ENCODE assay signal across 10 cellular contexts in the genomic region with DNA sequence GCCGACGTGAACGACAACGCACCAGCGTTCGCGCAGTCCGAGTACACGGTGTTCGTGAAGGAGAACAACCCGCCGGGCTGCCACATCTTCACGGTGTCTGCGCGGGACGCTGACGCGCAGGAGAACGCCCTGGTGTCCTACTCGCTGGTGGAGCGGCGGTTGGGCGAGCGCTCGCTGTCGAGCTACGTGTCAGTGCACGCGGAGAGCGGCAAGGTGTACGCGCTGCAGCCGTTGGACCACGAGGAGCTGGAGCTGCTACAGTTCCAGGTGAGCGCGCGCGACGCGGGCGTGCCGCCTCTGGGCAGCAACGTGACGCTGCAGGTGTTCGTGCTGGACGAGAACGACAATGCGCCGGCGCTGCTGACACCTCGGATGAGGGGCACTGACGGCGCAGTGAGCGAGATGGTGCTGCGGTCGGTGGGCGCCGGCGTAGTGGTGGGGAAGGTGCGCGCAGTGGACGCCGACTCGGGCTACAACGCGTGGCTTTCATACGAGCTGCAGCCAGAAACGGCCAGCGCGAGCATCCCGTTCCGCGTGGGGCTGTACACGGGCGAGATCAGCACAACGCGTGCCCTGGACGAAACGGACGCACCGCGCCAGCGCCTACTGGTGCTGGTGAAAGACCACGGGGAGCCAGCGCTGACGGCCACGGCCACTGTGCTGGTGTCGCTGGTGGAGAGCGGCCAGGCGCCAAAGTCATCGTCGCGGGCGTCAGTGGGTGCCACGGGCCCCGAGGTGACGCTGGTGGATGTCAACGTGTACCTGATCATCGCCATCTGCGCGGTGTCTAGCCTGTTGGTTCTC. TPM values are rescaled to one million over a fixed set of nuclear protein-coding genes. Genes with fewer than 3 reads are reported as not detected.
"Had no signal": no experiment of that assay in that cellular context is flagged by ENCODE, and none has a peak within 500 bp of the region (broad histone marks: within the 10 kb centered on the region; RNA-seq: fewer than 3 reads in every experiment).

No MANE protein-coding gene starts in this region.

RNA-seq across cellular contexts. Expression of a gene that starts 1.9 kb away (rescaled TPM):
- total RNA-seq: endothelial cell of umbilical vein, epithelial cell of proximal tubule, foreskin keratinocyte had no signal
- polyA plus RNA-seq: endothelial cell of umbilical vein, heart left ventricle, heart right ventricle had no signal

RNA-seq across cellular contexts. Expression of a gene that starts 5.7 kb away (rescaled TPM):
- polyA plus RNA-seq: foreskin keratinocyte had no signal

RNA-seq across cellular contexts. Expression of a gene that starts 9.0 kb away (rescaled TPM):
- total RNA-seq: dermis blood vessel endothelial cell, dermis microvascular lymphatic vessel endothelial cell, endothelial cell of umbilical vein, epithelial cell of proximal tubule, foreskin keratinocyte had no signal
- polyA plus RNA-seq: endothelial cell of umbilical vein, foreskin keratinocyte, heart left ventricle, heart right ventricle had no signal

RNA-seq across cellular contexts. Expression of a gene that starts 16.0 kb away (rescaled TPM):
- total RNA-seq: endothelial cell of umbilical vein, epithelial cell of proximal tubule, foreskin keratinocyte had no signal

RNA-seq across cellular contexts. Expression of a gene that starts 18.7 kb away (rescaled TPM):
- total RNA-seq: colonic mucosa, dermis microvascular lymphatic vessel endothelial cell, endothelial cell of umbilical vein, epithelial cell of proximal tubule, esophagus mucosa, gastrocnemius medialis had no signal
- polyA plus RNA-seq: endothelial cell of umbilical vein, foreskin keratinocyte, heart left ventricle, heart right ventricle had no signal
